Comparison of ENCODE assay signal across 8 cellular contexts in the genomic region with DNA sequence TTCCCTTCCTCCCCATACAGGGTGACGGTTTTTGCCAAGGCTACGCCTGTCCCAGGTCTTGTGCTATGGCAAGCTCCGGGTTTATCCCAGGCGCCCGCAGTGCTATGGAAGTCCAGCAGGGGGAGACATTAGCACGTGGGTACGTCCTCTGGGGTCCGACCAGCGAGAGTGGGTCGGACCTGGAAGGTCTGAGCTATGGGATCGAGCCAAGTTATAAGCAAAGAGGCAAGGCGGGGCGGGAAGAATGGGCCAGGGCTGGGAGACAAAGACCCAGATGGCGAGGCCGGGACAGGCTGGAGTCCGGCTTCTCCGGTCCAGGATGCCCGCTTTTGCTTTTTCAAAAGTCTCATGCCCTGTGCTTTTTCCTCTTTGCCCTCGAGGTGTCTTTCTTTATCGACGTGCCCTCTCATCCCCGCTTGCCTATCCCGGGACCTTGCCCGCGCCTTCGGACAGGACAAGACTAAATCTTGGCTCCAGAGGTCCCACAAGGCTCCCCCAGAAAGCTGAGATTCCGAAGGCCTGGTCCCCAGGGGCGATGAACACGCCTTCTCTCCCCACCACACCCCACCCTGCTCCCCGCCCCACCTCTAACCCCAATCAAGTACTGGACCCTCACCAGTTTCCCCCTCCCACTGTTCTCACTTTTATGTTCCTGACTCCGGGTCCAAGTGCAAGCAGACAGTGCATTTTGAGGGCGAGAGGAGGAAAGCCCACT. TPM values are rescaled to one million over a fixed set of nuclear protein-coding genes. Genes with fewer than 3 reads are reported as not detected.
DNase-seq lines count a peak whose midpoint lies in the region; ATAC-seq and TF ChIP-seq lines count a peak whose summit lies in the region.

No MANE protein-coding gene starts in this region.

- TF ChIP-seq CTCF in GM10248 (IDR thresholded peaks at IDR 0.05; ENCODE audit: control extremely low read depth, extremely low read depth, low read depth, missing control alignments), result peak; percentile 69

- WGBS in mesodermal cell (ENCODE audit: insufficient coverage in 2 of 2), 2 experiments, result 2 to 4% methylated on average over 21 to 24 of the region's 32 CpGs

- H3K4me1 ChIP-seq in endocrine pancreas (ENCODE audit: control insufficient read depth, insufficient read depth, low read length) (no peaks in the 10 kb centered on the region), mesodermal cell (ENCODE audit: control insufficient read depth, insufficient read depth, low read length, poor library complexity, severe bottlenecking) (peaks cover 12% of the 10 kb centered on the region)

- H3K27me3 ChIP-seq in endocrine pancreas (ENCODE audit: control insufficient read depth, insufficient read depth, low read length), result no peaks in the 10 kb centered on the region

- POLR2A ChIA-PET in GM10248 (lab: Yijun Ruan, JAX), result interaction anchor here (0.5 to 1.1 kb wide), 4 partner anchors 200 to 459 kb away, joined by 3 read pairs; no protein-coding TSS in a partner anchor

- H3K9me3 ChIP-seq in endocrine pancreas (ENCODE audit: control insufficient read depth, low read length) (no peaks in the 10 kb centered on the region), mesodermal cell (ENCODE audit: control insufficient read depth, low read length) (no peaks in the 10 kb centered on the region)

- ATAC-seq in HG03280 (IDR thresholded peaks at IDR 0.05; ENCODE audit: unreplicated experiment) (peak; percentile 34), GM18873 (IDR thresholded peaks at IDR 0.05; ENCODE audit: low FRiP score, unreplicated experiment) (no peak)

- H3K9ac ChIP-seq in endocrine pancreas (ENCODE audit: control insufficient read depth, insufficient read depth, low read length), result peak overlapping the region; percentile 13

- CTCF ChIA-PET in GM10248 (lab: Yijun Ruan, JAX), result interaction anchor here (0.6 to 5.5 kb wide), 35 partner anchors 9 to 563 kb away, joined by 3 to 53 read pairs (median 4); partner anchors contain the start of gene PJA1

- DNase-seq in GM10248 (ENCODE audit: extremely low spot score) (peak; percentile 60), NCI-H748 treated with DMSO at 0.1 percent for 48 hours (lab: John Stamatoyannopoulos, UW) (peak; percentile 23)
- peak; percentile 45 to 62 (median 58) for DNase-seq in activated CD8-positive, alpha-beta memory T cell treated with anti-CD3 and anti-CD28 coated beads for 48 hours (ENCODE audit: low read depth in 2 of 3, low spot score in 2 of 3)
- peak; percentile 26 for DNase-seq in stimulated activated CD8-positive, alpha-beta memory T cell treated with anti-CD3 and anti-CD28 coated beads, Interleukin-12 subunit alpha, Interleukin-12 subunit beta, amount 100 ng/mL, for 24 hours (ENCODE audit: extremely low read depth)

- no peaks in the 10 kb centered on the region for H3K36me3 ChIP-seq in endocrine pancreas (ENCODE audit: control insufficient read depth, insufficient read depth, low read length)
- no peaks in the 10 kb centered on the region for H3K36me3 ChIP-seq in mesodermal cell (ENCODE audit: control insufficient read depth, insufficient read depth, low read length)

- no peak overlapping the region for H3K27ac ChIP-seq in mesodermal cell (ENCODE audit: low read depth, low read length, severe bottlenecking)

- H3K4me3 ChIP-seq in endocrine pancreas (ENCODE audit: control insufficient read depth, insufficient read depth, low read length), result no peak overlapping the region
- H3K4me3 ChIP-seq in mesodermal cell (ENCODE audit: extremely low read depth, insufficient read depth, low read length, poor library complexity, severe bottlenecking), result peak overlapping the region; percentile 67

RNA-seq across cellular contexts. Expression of gene EFNB1, which starts 0.8 kb away (rescaled TPM):
- polyA plus RNA-seq in mesodermal cell (2013, experiment 1 of 2), result 40.2 TPM
- polyA plus RNA-seq in mesodermal cell (2013, experiment 2 of 2), result 36.0 TPM
